ENCODE assay signal across 10 cellular contexts in genomic region chrX:7146026-7146702, GRCh38. TPM values are rescaled to one million over a fixed set of nuclear protein-coding genes. Genes with fewer than 3 reads are reported as not detected.
DNase-seq lines count a peak whose midpoint lies in the region; ATAC-seq, FAIRE-seq and TF ChIP-seq lines count a peak whose summit lies in the region.
"Had no signal": no experiment of that assay in that cellular context is flagged by ENCODE, and none has a peak within 500 bp of the region (broad histone marks: within the 10 kb centered on the region; RNA-seq: fewer than 3 reads in every experiment).

No MANE protein-coding gene starts in this region.

- H3K36me3 Mint-ChIP-seq in CD4-positive, alpha-beta T cell (ENCODE audit: low read depth), result peaks cover 5% of the 10 kb centered on the region
- no peaks in the 10 kb centered on the region for H3K36me3 Mint-ChIP-seq in natural killer cell treated with Interleukin-12 subunit alpha and Interleukin-12 subunit beta and Interleukin-15 and Interleukin-18, amount 100 ng/mL, for 72 hours
- H3K36me3 Mint-ChIP-seq in H9 (ENCODE audit: insufficient read depth in 1 of 3, low read depth in 3 of 3), result peaks cover 0 to 10% (median 3%) of the 10 kb centered on the region in 3 experiments; a peak in 2 of 7 replicates

- H3K9me1 ChIP-seq in K562 (ENCODE audit: control insufficient read depth, insufficient read depth, low read length), result no peaks in the 10 kb centered on the region

- H2BK5ac ChIP-seq in H9 (ENCODE audit: insufficient read length, low read length), result no peak overlapping the region

- H3K4ac ChIP-seq in H9 (ENCODE audit: low read depth, low read length), result no peak overlapping the region

- H4K8ac ChIP-seq in H9 (replicated peaks; ENCODE audit: insufficient read length, low read depth, low read length), result no peak overlapping the region

- H3K79me1 ChIP-seq in H9 (ENCODE audit: insufficient read depth, low read depth, low read length, poor library complexity, severe bottlenecking), result no peaks in the 10 kb centered on the region

- H4K20me1 ChIP-seq in GM23248 (ENCODE audit: insufficient read depth) (no peaks in the 10 kb centered on the region), K562 (replicated peaks; ENCODE audit: control insufficient read depth, insufficient read depth, low read length) (0 out of 2 replicates have a peak, but pooled peaks cover 3% of the 10 kb centered on the region), H9 (ENCODE audit: control insufficient read depth, insufficient read depth, insufficient read length) (no peaks in the 10 kb centered on the region)

- H3K27ac Mint-ChIP-seq in CD4-positive, alpha-beta T cell, result peak overlapping the region; percentile 93
- H3K27ac Mint-ChIP-seq in natural killer cell treated with Interleukin-12 subunit alpha and Interleukin-12 subunit beta and Interleukin-15 and Interleukin-18, amount 100 ng/mL, for 72 hours, result peak overlapping the region in 1 of 2 donors; percentile 7
- peak overlapping the region in 1 of 3 experiments; percentile 76; a peak in 1 of 7 replicates for H3K27ac Mint-ChIP-seq in H9

- no peak overlapping the region for H4K5ac ChIP-seq in H9 (ENCODE audit: insufficient read length, low read depth, low read length)

- H3K27me3 Mint-ChIP-seq in CD4-positive, alpha-beta T cell, result no peaks in the 10 kb centered on the region
- H3K27me3 Mint-ChIP-seq in natural killer cell treated with Interleukin-12 subunit alpha and Interleukin-12 subunit beta and Interleukin-15 and Interleukin-18, amount 100 ng/mL, for 72 hours, result no peaks in the 10 kb centered on the region
- H3K27me3 Mint-ChIP-seq in H9 (ENCODE audit: low read depth), result no peaks in the 10 kb centered on the region; the same call in 1 of the 2 replicates

- H3T11ph ChIP-seq in H9 (ENCODE audit: low read length), result no peak overlapping the region

- H3K4me3 Mint-ChIP-seq in CD4-positive, alpha-beta T cell, result peak overlapping the region; percentile 92
- peak overlapping the region; percentile 62 for H3K4me3 Mint-ChIP-seq in natural killer cell treated with Interleukin-12 subunit alpha and Interleukin-12 subunit beta and Interleukin-15 and Interleukin-18, amount 100 ng/mL, for 72 hours
- H3K4me3 Mint-ChIP-seq in H9, result no peak overlapping the region; a peak in 1 of 5 replicates

- H3K4me3 ChIP-seq in GM23248, result peak overlapping the region; percentile 34; the same call in 1 of the 2 replicates
- no peak overlapping the region for H3K4me3 ChIP-seq in K562
- no peak overlapping the region for H3K4me3 ChIP-seq in MG63

- H3K4me1 Mint-ChIP-seq in CD4-positive, alpha-beta T cell (ENCODE audit: low read depth), result peaks cover 29% of the 10 kb centered on the region
- peaks cover 0 to 22% of the 10 kb centered on the region in 2 donors for H3K4me1 Mint-ChIP-seq in natural killer cell treated with Interleukin-12 subunit alpha and Interleukin-12 subunit beta and Interleukin-15 and Interleukin-18, amount 100 ng/mL, for 72 hours (ENCODE audit: low read depth in 2 of 2)
- H3K4me1 Mint-ChIP-seq in H9, result peaks cover 8 to 11% of the 10 kb centered on the region in 2 experiments

- H3K4me2 ChIP-seq in GM23248 (ENCODE audit: unreplicated experiment) (peak overlapping the region; percentile 42), K562 (ENCODE audit: insufficient read depth, low read length) (no peak overlapping the region), H9 (ENCODE audit: insufficient read depth, insufficient read length, low read length) (no peak overlapping the region)

- in situ Hi-C loops in GM23248 (cut with MboI), result loop anchor here (25.0 kb wide), 1 partner anchor 441 kb away; no protein-coding TSS in a partner anchor
- in situ Hi-C loops in K562 (cut with MboI), result no loop called here

- H3K56ac ChIP-seq in H9 (ENCODE audit: insufficient read length, low read depth, low read length), result no peak overlapping the region

- no peak overlapping the region for H3K27ac ChIP-seq in CD4-positive, alpha-beta T cell (ENCODE audit: low read depth, low read length)
- H3K27ac ChIP-seq in GM23248, result 0 out of 2 replicates have a peak overlapping the region, but pooled peaks have one; percentile 8
- no peak overlapping the region for H3K27ac ChIP-seq in K562 (ENCODE audit: extremely low read depth, low read depth, low read length)
- no peak overlapping the region for H3K27ac ChIP-seq in H9 (ENCODE audit: insufficient read length, low read depth, low read length)

- H3K14ac ChIP-seq in H9 (ENCODE audit: insufficient read depth, low read length), result no peak overlapping the region

- no peak for TF ChIP-seq EP300 in K562 (IDR thresholded peaks at IDR 0.05; ENCODE audit: low read length)

- no peak overlapping the region for H3K18ac ChIP-seq in H9 (ENCODE audit: insufficient read length, low read depth, low read length)

- H3K27me3 ChIP-seq in CD4-positive, alpha-beta T cell (ENCODE audit: control insufficient read depth, insufficient read depth, low read length), result no peaks in the 10 kb centered on the region
- H3K27me3 ChIP-seq in GM23248 (replicated peaks; ENCODE audit: insufficient read depth), result no peaks in the 10 kb centered on the region
- no peaks in the 10 kb centered on the region for H3K27me3 ChIP-seq in K562 (ENCODE audit: control insufficient read depth in 2 of 2, insufficient read depth in 2 of 2, low read length in 2 of 2)
- H3K27me3 ChIP-seq in MG63, result no peaks in the 10 kb centered on the region
- H3K27me3 ChIP-seq in H9 (ENCODE audit: insufficient read depth, low read length), result no peaks in the 10 kb centered on the region
- H3K27me3 ChIP-seq: tibial nerve had no signal

- H3K4me1 ChIP-seq in GM23248 (ENCODE audit: insufficient read depth), result peaks cover 10% of the 10 kb centered on the region
- H3K4me1 ChIP-seq in K562 (replicated peaks in 1 of 2; ENCODE audit: control insufficient read depth in 2 of 2, insufficient read depth in 2 of 2, low read length in 2 of 2), result peaks cover 10 to 17% of the 10 kb centered on the region in 2 experiments; a peak in 4 of 5 replicates
- H3K4me1 ChIP-seq in H9 (ENCODE audit: insufficient read depth, low read length), result no peaks in the 10 kb centered on the region

- no peaks in the 10 kb centered on the region for H3K9me3 Mint-ChIP-seq in CD4-positive, alpha-beta T cell
- no peaks in the 10 kb centered on the region for H3K9me3 Mint-ChIP-seq in natural killer cell treated with Interleukin-12 subunit alpha and Interleukin-12 subunit beta and Interleukin-15 and Interleukin-18, amount 100 ng/mL, for 72 hours
- no peaks in the 10 kb centered on the region for H3K9me3 Mint-ChIP-seq in H9

- CTCF ChIA-PET in CD4-positive, alpha-beta T cell (lab: Charles Lee), result interaction anchor here (0.7 to 2.2 kb wide), 3 partner anchors 12 to 37 kb away, joined by 3 to 5 read pairs (median 4); no protein-coding TSS in a partner anchor
- CTCF ChIA-PET in K562 (lab: Yijun Ruan, JAX; ENCODE audit: low intra/inter-chr PET ratio), result no interaction called here

- no peaks in the 10 kb centered on the region for H3K9me2 ChIP-seq in GM23248 (ENCODE audit: insufficient read depth)

- no peak for FAIRE-seq in K562 (lab: Jason Lieb, UNC)

- 38 to 39% methylated on average over 3 of the region's 3 CpGs for WGBS in GM23248 (ENCODE audit: low coverage in 1 of 2, low lambda C conversion rate in 2 of 2, missing lambda C conversion rate in 2 of 2), 2 experiments
- WGBS in K562 (ENCODE audit: insufficient coverage, low coverage, missing lambda C conversion rate), result 80% methylated on average over 3 of the region's 3 CpGs
- no CpG with 5 or more reads among the region's 3 CpGs for WGBS in H9 (ENCODE audit: extremely low coverage, insufficient read length, low lambda C conversion rate)

- no peak for TF ChIP-seq RAD21 in K562 (CRISPR knock-in tag; conservative IDR thresholded peaks at IDR 0.05 in 1 of 2, IDR thresholded peaks at IDR 0.05 in 1 of 2)

- H3K79me2 ChIP-seq in GM23248 (ENCODE audit: insufficient read depth) (peaks cover 25% of the 10 kb centered on the region), K562 (ENCODE audit: control insufficient read depth, insufficient read depth, low read length) (peaks cover 54% of the 10 kb centered on the region), H9 (ENCODE audit: insufficient read depth, low read length) (no peaks in the 10 kb centered on the region; the same call in 1 of the 2 replicates)

- ATAC-seq in CD4-positive, alpha-beta T cell (ENCODE audit: poor library complexity), result no peak
- no peak for ATAC-seq in K562
- ATAC-seq in natural killer cell treated with Interleukin-12 subunit alpha and Interleukin-12 subunit beta and Interleukin-15 and Interleukin-18, amount 100 ng/mL, for 72 hours, result no peak
- no peak for ATAC-seq in HG02884 (IDR thresholded peaks at IDR 0.05; ENCODE audit: unreplicated experiment)

- H2BK20ac ChIP-seq in H9 (ENCODE audit: low read depth, low read length, poor library complexity, severe bottlenecking), result no peak overlapping the region

- intact Hi-C loops in CD4-positive, alpha-beta T cell (cut with DNase I, micrococcal nuclease), result loop anchor here in 1 of 2 experiments (10.0 kb wide), 1 partner anchor 779 kb away; the partner anchor contains the start of gene PNPLA4
- intact Hi-C loops in K562 (cut with micrococcal nuclease), result loop anchor here (10.0 kb wide), 1 partner anchor 779 kb away; the partner anchor contains the start of gene PNPLA4

- H2AK5ac ChIP-seq in H9 (ENCODE audit: insufficient read length, low read length), result no peak overlapping the region

- BruUV-seq in K562 (replicated peaks; lab: Mats Ljungman, UMichigan), result no TSS peak

- no peak overlapping the region for H3K23ac ChIP-seq in H9 (ENCODE audit: insufficient read length, low read depth, low read length)

- no peak for TF ChIP-seq POLR2A in K562 (conservative IDR thresholded peaks at IDR 0.05)

- peaks cover 5% of the 10 kb centered on the region for H3K23me2 ChIP-seq in H9 (ENCODE audit: insufficient read length, low read depth, low read length, poor library complexity, severe bottlenecking)

- no peaks in the 10 kb centered on the region for H3K36me3 ChIP-seq in GM23248 (ENCODE audit: low read depth)
- H3K36me3 ChIP-seq in K562 (ENCODE audit: control insufficient read depth, insufficient read depth, low read length), result peaks cover 7% of the 10 kb centered on the region; the same call in 1 of the 3 replicates
- H3K36me3 ChIP-seq in MG63, result no peaks in the 10 kb centered on the region
- H3K36me3 ChIP-seq: tibial nerve had no signal

- no peaks in the 10 kb centered on the region for H3K9me3 ChIP-seq in CD4-positive, alpha-beta T cell (ENCODE audit: control insufficient read depth, low read length)
- H3K9me3 ChIP-seq in GM23248 (ENCODE audit: low read depth), result no peaks in the 10 kb centered on the region
- H3K9me3 ChIP-seq in K562 (replicated peaks; ENCODE audit: control insufficient read depth, insufficient read depth, low read depth, low read length), result no peaks in the 10 kb centered on the region
- H3K9me3 ChIP-seq in MG63, result no peaks in the 10 kb centered on the region
- H3K9me3 ChIP-seq in H9 (ENCODE audit: control insufficient read depth, low read depth, low read length), result no peaks in the 10 kb centered on the region
- H3K9me3 ChIP-seq: tibial nerve had no signal

- H3K9ac ChIP-seq in GM23248 (no peak overlapping the region), K562 (ENCODE audit: insufficient read depth in 1 of 2, low read depth in 2 of 2, low read length in 2 of 2) (no peak overlapping the region; a peak in 1 of 4 replicates), H9 (ENCODE audit: extremely low read depth, insufficient read length, low read length) (no peak overlapping the region)

- H2AFZ ChIP-seq in GM23248, result no peak overlapping the region
- H2AFZ ChIP-seq in K562 (ENCODE audit: low read depth, low read length), result no peak overlapping the region
- no peak overlapping the region for H2AFZ ChIP-seq in H9 (ENCODE audit: low read length)

- H2BK15ac ChIP-seq in H9 (ENCODE audit: low read depth, low read length), result no peak overlapping the region

- POLR2A ChIA-PET in CD4-positive, alpha-beta T cell (lab: Charles Lee), result interaction anchor here (0.8 to 1.4 kb wide), 2 partner anchors 11 to 52 kb away, joined by 3 to 5 read pairs; no protein-coding TSS in a partner anchor
- POLR2A ChIA-PET in K562 (lab: Yijun Ruan, JAX), result interaction anchor here (0.8 to 1.4 kb wide), 2 partner anchors 13 to 26 kb away, joined by 3 to 5 read pairs; no protein-coding TSS in a partner anchor

- no peak overlapping the region for H2BK12ac ChIP-seq in H9 (ENCODE audit: insufficient read length, low read depth, low read length)

- no peak for DNase-seq in CD4-positive, alpha-beta T cell
- DNase-seq in GM23248 (peak; percentile 29), K562 (ENCODE audit: extremely low read depth in 1 of 4, low spot score in 3 of 4) (no peak), MG63 (no peak), H9 (no peak), HPDE6-E6E7 (ENCODE audit: extremely low spot score) (no peak)
- no peak for DNase-seq in natural killer cell treated with Interleukin-12 subunit alpha and Interleukin-12 subunit beta and Interleukin-15 and Interleukin-18, amount 100 ng/mL, for 72 hours (ENCODE audit: low spot score)
- DNase-seq: foreskin melanocyte had no signal

- peaks cover 9% of the 10 kb centered on the region; the same call in 1 of the 2 replicates for H3F3A ChIP-seq in GM23248 (ENCODE audit: insufficient read depth)

- no peak overlapping the region for H2BK120ac ChIP-seq in H9 (ENCODE audit: low read depth, low read length, poor library complexity, severe bottlenecking)

- no peak for TF ChIP-seq CTCF in CD4-positive, alpha-beta T cell (IDR thresholded peaks at IDR 0.05)
- no peak for TF ChIP-seq CTCF in K562 (IDR thresholded peaks at IDR 0.05 in 2 of 3, conservative IDR thresholded peaks at IDR 0.05 in 1 of 3; ENCODE audit: insufficient read depth in 2 of 3, low read depth in 1 of 3, low read length in 3 of 3)
- TF ChIP-seq CTCF in H9 (conservative IDR thresholded peaks at IDR 0.05), result no peak

- H4K91ac ChIP-seq in H9 (ENCODE audit: insufficient read length, low read depth, low read length), result no peak overlapping the region

RNA-seq across cellular contexts. Expression of gene STS, which starts 1.3 kb away (rescaled TPM):
- total RNA-seq in CD4-positive, alpha-beta T cell, result under 1 TPM; 0.47 to 0.50 TPM
- total RNA-seq in GM23248 (2014; rRNA removed; shearing (Covaris generic)), result 10.9 and 13.6 TPM in 2 replicates
- 10.6 and 11.3 TPM in 2 replicates for polyA plus RNA-seq in GM23248 (2016; fragmentation: Nextera tagmentation; extraction: Ambion mirVana)
- total RNA-seq in K562 (2011; cell fraction: chromatin; rRNA removed; ENCODE audit: low replicate concordance), result 0.65 and 1.1 TPM in 2 replicates
- 0.66 and 0.83 TPM in 2 replicates for total RNA-seq in K562 (2011; cell fraction: nucleolus; rRNA removed)
- total RNA-seq in K562 (2011; cell fraction: nucleoplasm; rRNA removed), result 1.2 and 1.8 TPM in 2 replicates
- 0.36 and 0.65 TPM in 2 replicates for total RNA-seq in K562 (2014; rRNA removed)
- 0.83 and 0.91 TPM in 2 replicates for total RNA-seq in K562 (2014; rRNA removed; fragmentation: Illumina TruSeq; extraction: Trizol)
- total RNA-seq in K562 (2015; rRNA removed; fragmentation: Illumina TruSeq; extraction: Trizol), result 1.1 and 1.3 TPM in 2 replicates
- total RNA-seq in K562 (2021), result 0.73 and 0.76 TPM in 2 replicates
- polyA plus RNA-seq in K562 (2011; rRNA removed), result 0.53 and 0.63 TPM in 2 replicates
- polyA plus RNA-seq in K562 (2011; cell fraction: cytosol; rRNA removed), result 0.52 and 0.59 TPM in 2 replicates
- 0.48 and 0.51 TPM in 2 replicates for polyA plus RNA-seq in K562 (2011; cell fraction: nucleus; rRNA removed)
- 0.87 and 0.93 TPM in 2 replicates for polyA plus RNA-seq in K562 (2012)
- polyA plus RNA-seq in K562 (2014; fragmentation: Illumina TruSeq; extraction: Trizol), result 0.75 and 0.89 TPM in 2 replicates
- under 1 TPM; 0.14 to 0.39 TPM for polyA plus RNA-seq in K562 (2014; fragmentation: Nextera tagmentation; extraction: Ambion mirVana)
- polyA plus RNA-seq in K562 (2014; rRNA removed), result 0.21 and 0.45 TPM in 2 replicates
- polyA minus RNA-seq in K562 (2011; rRNA and poly(A)+ RNA removed), result 1.7 and 1.8 TPM in 2 replicates
- 0.64 and 0.86 TPM in 2 replicates for polyA minus RNA-seq in K562 (2011; cell fraction: cytosol; rRNA and poly(A)+ RNA removed)
- polyA minus RNA-seq in K562 (2011; cell fraction: nucleus; rRNA and poly(A)+ RNA removed), result 0.54 and 0.89 TPM in 2 replicates
- total RNA-seq in natural killer cell treated with Interleukin-12 subunit alpha and Interleukin-12 subunit beta and Interleukin-15 and Interleukin-18, amount 100 ng/mL, for 72 hours, result 1 to 10 TPM; 2.4 to 3.1 TPM
- 0.72 and 1.2 TPM in 2 replicates for total RNA-seq in MG63 (2014; rRNA removed; shearing (Covaris generic); ENCODE audit: low replicate concordance)
- 3.6 and 3.8 TPM in 2 replicates for total RNA-seq in H9 (2021)

RNA-seq across cellular contexts. Expression of gene PUDP, which starts 1.8 kb away (rescaled TPM):
- total RNA-seq in CD4-positive, alpha-beta T cell, result 1 to 10 TPM; 3.2 to 3.5 TPM
- 4.0 and 11.8 TPM in 2 replicates for total RNA-seq in GM23248 (2014; rRNA removed; shearing (Covaris generic))
- polyA plus RNA-seq in GM23248 (2016; fragmentation: Nextera tagmentation; extraction: Ambion mirVana) (11.6 and 12.7 TPM in 2 replicates), K562 (2011; rRNA removed) (36.7 and 48.6 TPM in 2 replicates), K562 (2014; fragmentation: Illumina TruSeq; extraction: Trizol) (29.8 and 36.7 TPM in 2 replicates), K562 (2014; fragmentation: Nextera tagmentation; extraction: Ambion mirVana) (10 to 100 TPM; 61.9 to 63.0 TPM), K562 (2014; rRNA removed) (27.8 and 31.3 TPM in 2 replicates)
- 20.5 and 30.5 TPM in 2 replicates for total RNA-seq in K562 (2011; cell fraction: chromatin; rRNA removed; ENCODE audit: low replicate concordance)
- total RNA-seq in K562 (2011; cell fraction: nucleolus; rRNA removed), result 10.2 and 12.4 TPM in 2 replicates
- total RNA-seq in K562 (2011; cell fraction: nucleoplasm; rRNA removed), result 20.8 and 28.0 TPM in 2 replicates
- total RNA-seq in K562 (2014; rRNA removed) (13.6 and 13.8 TPM in 2 replicates), K562 (2014; rRNA removed; fragmentation: Illumina TruSeq; extraction: Trizol) (21.1 and 21.2 TPM in 2 replicates), K562 (2015; rRNA removed; fragmentation: Illumina TruSeq; extraction: Trizol) (19.0 and 21.4 TPM in 2 replicates), K562 (2021) (29.2 and 31.7 TPM in 2 replicates), H9 (2021) (46.3 and 47.3 TPM in 2 replicates)
- 28.7 and 34.0 TPM in 2 replicates for polyA plus RNA-seq in K562 (2011; cell fraction: cytosol; rRNA removed)
- polyA plus RNA-seq in K562 (2011; cell fraction: nucleus; rRNA removed), result 12.5 and 15.8 TPM in 2 replicates
- polyA plus RNA-seq in K562 (2012), result 29.9 and 35.2 TPM in 2 replicates
- 48.9 and 52.5 TPM in 2 replicates for polyA minus RNA-seq in K562 (2011; rRNA and poly(A)+ RNA removed)
- 21.5 and 21.8 TPM in 2 replicates for polyA minus RNA-seq in K562 (2011; cell fraction: cytosol; rRNA and poly(A)+ RNA removed)
- 10.6 and 16.1 TPM in 2 replicates for polyA minus RNA-seq in K562 (2011; cell fraction: nucleus; rRNA and poly(A)+ RNA removed)
- 10 to 100 TPM; 26.4 to 39.0 TPM for total RNA-seq in natural killer cell treated with Interleukin-12 subunit alpha and Interleukin-12 subunit beta and Interleukin-15 and Interleukin-18, amount 100 ng/mL, for 72 hours
- total RNA-seq in MG63 (2014; rRNA removed; shearing (Covaris generic); ENCODE audit: low replicate concordance), result 4.0 and 4.9 TPM in 2 replicates

Comparison
In these comparisons a context has a peak if more than half of its experiments do, and no peak if none do; other contexts are left out.
1. H3K4me3 Mint-ChIP-seq: peak in CD4-positive, alpha-beta T cell (single experiment) and natural killer cell treated with Interleukin-12 subunit alpha and Interleukin-12 subunit beta and Interleukin-15 and Interleukin-18, amount 100 ng/mL, for 72 hours (single experiment); none in H9 (0 of 2).